1 cellular context compared by ENCODE assay signal in the genomic region with DNA sequence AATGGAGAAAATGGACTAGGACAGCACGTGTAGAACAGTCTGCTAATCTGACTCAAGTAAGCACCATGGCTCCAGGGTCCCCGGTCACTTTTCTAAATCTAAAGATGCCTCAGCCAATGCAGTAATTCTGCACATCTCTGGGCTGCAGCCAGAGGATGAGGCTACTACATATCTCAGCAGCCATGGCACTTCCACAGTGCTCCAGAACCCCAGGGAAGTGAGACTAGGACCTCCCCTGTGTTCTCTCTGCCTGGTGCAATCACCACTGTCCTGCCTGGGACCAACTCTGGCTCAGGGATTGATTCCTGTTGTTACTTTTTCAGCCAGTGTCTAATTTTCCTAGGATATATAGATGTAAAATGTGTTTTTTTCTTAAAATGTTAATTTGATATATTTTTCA.
TF ChIP-seq lines count a peak whose summit lies in the region.

No MANE protein-coding gene starts in this region.

TF ChIP-seq in K562, 482 proteins besides CTCF, POLR2A, EP300 and RAD21:
- TF ChIP-seq, protein P1, sequence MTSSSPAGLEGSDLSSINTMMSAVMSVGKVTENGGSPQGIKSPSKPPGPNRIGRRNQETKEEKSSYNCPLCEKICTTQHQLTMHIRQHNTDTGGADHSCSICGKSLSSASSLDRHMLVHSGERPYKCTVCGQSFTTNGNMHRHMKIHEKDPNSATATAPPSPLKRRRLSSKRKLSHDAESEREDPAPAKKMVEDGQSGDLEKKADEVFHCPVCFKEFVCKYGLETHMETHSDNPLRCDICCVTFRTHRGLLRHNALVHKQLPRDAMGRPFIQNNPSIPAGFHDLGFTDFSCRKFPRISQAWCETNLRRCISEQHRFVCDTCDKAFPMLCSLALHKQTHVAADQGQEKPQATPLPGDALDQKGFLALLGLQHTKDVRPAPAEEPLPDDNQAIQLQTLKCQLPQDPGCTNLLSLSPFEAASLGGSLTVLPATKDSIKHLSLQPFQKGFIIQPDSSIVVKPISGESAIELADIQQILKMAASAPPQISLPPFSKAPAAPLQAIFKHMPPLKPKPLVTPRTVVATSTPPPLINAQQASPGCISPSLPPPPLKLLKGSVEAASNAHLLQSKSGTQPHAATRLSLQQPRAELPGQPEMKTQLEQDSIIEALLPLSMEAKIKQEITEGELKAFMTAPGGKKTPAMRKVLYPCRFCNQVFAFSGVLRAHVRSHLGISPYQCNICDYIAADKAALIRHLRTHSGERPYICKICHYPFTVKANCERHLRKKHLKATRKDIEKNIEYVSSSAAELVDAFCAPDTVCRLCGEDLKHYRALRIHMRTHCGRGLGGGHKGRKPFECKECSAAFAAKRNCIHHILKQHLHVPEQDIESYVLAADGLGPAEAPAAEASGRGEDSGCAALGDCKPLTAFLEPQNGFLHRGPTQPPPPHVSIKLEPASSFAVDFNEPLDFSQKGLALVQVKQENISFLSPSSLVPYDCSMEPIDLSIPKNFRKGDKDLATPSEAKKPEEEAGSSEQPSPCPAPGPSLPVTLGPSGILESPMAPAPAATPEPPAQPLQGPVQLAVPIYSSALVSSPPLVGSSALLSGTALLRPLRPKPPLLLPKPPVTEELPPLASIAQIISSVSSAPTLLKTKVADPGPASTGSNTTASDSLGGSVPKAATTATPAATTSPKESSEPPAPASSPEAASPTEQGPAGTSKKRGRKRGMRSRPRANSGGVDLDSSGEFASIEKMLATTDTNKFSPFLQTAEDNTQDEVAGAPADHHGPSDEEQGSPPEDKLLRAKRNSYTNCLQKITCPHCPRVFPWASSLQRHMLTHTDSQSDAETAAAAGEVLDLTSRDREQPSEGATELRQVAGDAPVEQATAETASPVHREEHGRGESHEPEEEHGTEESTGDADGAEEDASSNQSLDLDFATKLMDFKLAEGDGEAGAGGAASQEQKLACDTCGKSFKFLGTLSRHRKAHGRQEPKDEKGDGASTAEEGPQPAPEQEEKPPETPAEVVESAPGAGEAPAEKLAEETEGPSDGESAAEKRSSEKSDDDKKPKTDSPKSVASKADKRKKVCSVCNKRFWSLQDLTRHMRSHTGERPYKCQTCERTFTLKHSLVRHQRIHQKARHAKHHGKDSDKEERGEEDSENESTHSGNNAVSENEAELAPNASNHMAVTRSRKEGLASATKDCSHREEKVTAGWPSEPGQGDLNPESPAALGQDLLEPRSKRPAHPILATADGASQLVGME (CRISPR knock-in tag; IDR thresholded peaks at IDR 0.05): no peak
- TF ChIP-seq, protein P2, sequence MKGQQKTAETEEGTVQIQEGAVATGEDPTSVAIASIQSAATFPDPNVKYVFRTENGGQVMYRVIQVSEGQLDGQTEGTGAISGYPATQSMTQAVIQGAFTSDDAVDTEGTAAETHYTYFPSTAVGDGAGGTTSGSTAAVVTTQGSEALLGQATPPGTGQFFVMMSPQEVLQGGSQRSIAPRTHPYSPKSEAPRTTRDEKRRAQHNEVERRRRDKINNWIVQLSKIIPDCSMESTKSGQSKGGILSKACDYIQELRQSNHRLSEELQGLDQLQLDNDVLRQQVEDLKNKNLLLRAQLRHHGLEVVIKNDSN (CRISPR knock-in tag; IDR thresholded peaks at IDR 0.05): 0 out of 2 replicates have a peak, but pooled peaks have one; percentile 28
- TF ChIP-seq ZNF124 (CRISPR knock-in tag; IDR thresholded peaks at IDR 0.05) (0 out of 2 replicates have a peak, but pooled peaks have one; percentile 19), ELF1 (tag; IDR thresholded peaks at IDR 0.05) (peak; percentile 30; the same call in 1 of the 2 replicates), ZNF41 (CRISPR knock-in tag; conservative IDR thresholded peaks at IDR 0.05) (no peak), HSF4 (CRISPR knock-in tag; IDR thresholded peaks at IDR 0.05; ENCODE audit: borderline replicate concordance) (no peak)
- TF ChIP-seq, protein P3, sequence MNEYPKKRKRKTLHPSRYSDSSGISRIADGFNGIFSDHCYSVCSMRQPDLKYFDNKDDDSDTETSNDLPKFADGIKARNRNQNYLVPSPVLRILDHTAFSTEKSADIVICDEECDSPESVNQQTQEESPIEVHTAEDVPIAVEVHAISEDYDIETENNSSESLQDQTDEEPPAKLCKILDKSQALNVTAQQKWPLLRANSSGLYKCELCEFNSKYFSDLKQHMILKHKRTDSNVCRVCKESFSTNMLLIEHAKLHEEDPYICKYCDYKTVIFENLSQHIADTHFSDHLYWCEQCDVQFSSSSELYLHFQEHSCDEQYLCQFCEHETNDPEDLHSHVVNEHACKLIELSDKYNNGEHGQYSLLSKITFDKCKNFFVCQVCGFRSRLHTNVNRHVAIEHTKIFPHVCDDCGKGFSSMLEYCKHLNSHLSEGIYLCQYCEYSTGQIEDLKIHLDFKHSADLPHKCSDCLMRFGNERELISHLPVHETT (CRISPR knock-in tag; conservative IDR thresholded peaks at IDR 0.05 in 1 of 2, IDR thresholded peaks at IDR 0.05 in 1 of 2): 0 out of 4 replicates have a peak, but pooled peaks of 1 of the 2 experiments have one; percentile 56
- TF ChIP-seq, protein P4, sequence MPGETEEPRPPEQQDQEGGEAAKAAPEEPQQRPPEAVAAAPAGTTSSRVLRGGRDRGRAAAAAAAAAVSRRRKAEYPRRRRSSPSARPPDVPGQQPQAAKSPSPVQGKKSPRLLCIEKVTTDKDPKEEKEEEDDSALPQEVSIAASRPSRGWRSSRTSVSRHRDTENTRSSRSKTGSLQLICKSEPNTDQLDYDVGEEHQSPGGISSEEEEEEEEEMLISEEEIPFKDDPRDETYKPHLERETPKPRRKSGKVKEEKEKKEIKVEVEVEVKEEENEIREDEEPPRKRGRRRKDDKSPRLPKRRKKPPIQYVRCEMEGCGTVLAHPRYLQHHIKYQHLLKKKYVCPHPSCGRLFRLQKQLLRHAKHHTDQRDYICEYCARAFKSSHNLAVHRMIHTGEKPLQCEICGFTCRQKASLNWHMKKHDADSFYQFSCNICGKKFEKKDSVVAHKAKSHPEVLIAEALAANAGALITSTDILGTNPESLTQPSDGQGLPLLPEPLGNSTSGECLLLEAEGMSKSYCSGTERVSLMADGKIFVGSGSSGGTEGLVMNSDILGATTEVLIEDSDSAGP (CRISPR knock-in tag; IDR thresholded peaks at IDR 0.05): 0 out of 2 replicates have a peak, but pooled peaks have one; percentile 40
- TF ChIP-seq, protein P5, sequence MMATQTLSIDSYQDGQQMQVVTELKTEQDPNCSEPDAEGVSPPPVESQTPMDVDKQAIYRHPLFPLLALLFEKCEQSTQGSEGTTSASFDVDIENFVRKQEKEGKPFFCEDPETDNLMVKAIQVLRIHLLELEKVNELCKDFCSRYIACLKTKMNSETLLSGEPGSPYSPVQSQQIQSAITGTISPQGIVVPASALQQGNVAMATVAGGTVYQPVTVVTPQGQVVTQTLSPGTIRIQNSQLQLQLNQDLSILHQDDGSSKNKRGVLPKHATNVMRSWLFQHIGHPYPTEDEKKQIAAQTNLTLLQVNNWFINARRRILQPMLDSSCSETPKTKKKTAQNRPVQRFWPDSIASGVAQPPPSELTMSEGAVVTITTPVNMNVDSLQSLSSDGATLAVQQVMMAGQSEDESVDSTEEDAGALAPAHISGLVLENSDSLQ (IDR thresholded peaks at IDR 0.05): no peak
TF ChIP-seq in K562: peak in this region for 5.
